ENCODE assay signal across 8 cellular contexts in genomic region chr1:235417101-235417697, GRCh38. TPM values are rescaled to one million over a fixed set of nuclear protein-coding genes. Genes with fewer than 3 reads are reported as not detected.
A peak's percentile ranks its signal among the peaks of the same experiment; 100 is the strongest.
DNase-seq lines count a peak whose midpoint lies in the region; ATAC-seq and TF ChIP-seq lines count a peak whose summit lies in the region.

No MANE protein-coding gene starts in this region.

- DNase-seq in NCI-H1417 (lab: John Stamatoyannopoulos, UW), result peak; percentile 10 to 70 (median 13)
- no peak for DNase-seq in NCI-H1417 treated with DMSO at 0.1 percent for 48 hours (lab: John Stamatoyannopoulos, UW)
- peak in 4 of 5 donors; percentile 19 to 62 (median 50) for DNase-seq in T-helper 1 cell
- DNase-seq in amniotic stem cell (lab: John Stamatoyannopoulos, UW), result peak; percentile 56
- peak; percentile 76 for DNase-seq in right atrium auricular region (ENCODE audit: low spot score)
- DNase-seq in sciatic nerve (ENCODE audit: low spot score), result peak; percentile 74

- H3K27ac ChIP-seq in right atrium auricular region, result no peak overlapping the region

- H3K79me2 ChIP-seq in Loucy (ENCODE audit: insufficient read depth, low read length), result no peaks in the 10 kb centered on the region

- intact Hi-C loops in sciatic nerve (cut with DNase I), result loop anchor here (5.0 kb wide), 1 partner anchor 165 kb away; no protein-coding TSS in a partner anchor

- ATAC-seq in sciatic nerve (peak; percentile 82), GM18502 (IDR thresholded peaks at IDR 0.05; ENCODE audit: poor library complexity, unreplicated experiment) (no peak)

- no peak overlapping the region for H3K4me2 ChIP-seq in Loucy (ENCODE audit: low read depth, low read length, poor library complexity, severe bottlenecking)

- H3K27me3 ChIP-seq in Loucy (ENCODE audit: insufficient read depth, low read length, poor library complexity, severe bottlenecking) (no peaks in the 10 kb centered on the region), right atrium auricular region (no peaks in the 10 kb centered on the region)

- no peaks in the 10 kb centered on the region for H3F3A ChIP-seq in Loucy (ENCODE audit: low read depth)

- H3K9me2 ChIP-seq in Loucy (replicated peaks; ENCODE audit: low read depth, low read length), result no peaks in the 10 kb centered on the region

- H3K4me1 ChIP-seq in Loucy (ENCODE audit: insufficient read depth, low read length, poor library complexity, severe bottlenecking) (peaks cover 7% of the 10 kb centered on the region), right atrium auricular region (no peaks in the 10 kb centered on the region)

- no peaks in the 10 kb centered on the region for H4K20me1 ChIP-seq in Loucy (ENCODE audit: insufficient read depth, low read length, poor library complexity, severe bottlenecking)

- H3K4me3 ChIP-seq in Loucy (ENCODE audit: low read length, poor library complexity, severe bottlenecking) (no peak overlapping the region), right atrium auricular region (no peak overlapping the region)

- H3K9me3 ChIP-seq in Loucy (ENCODE audit: insufficient read depth, low read depth, low read length), result no peaks in the 10 kb centered on the region
- H3K9me3 ChIP-seq in right atrium auricular region, result no peaks in the 10 kb centered on the region

- no peak overlapping the region for H2AFZ ChIP-seq in Loucy (ENCODE audit: low read length)

- no peak overlapping the region for H3K9ac ChIP-seq in Loucy (ENCODE audit: low read depth, low read length, poor library complexity, severe bottlenecking)

- peaks cover 16% of the 10 kb centered on the region; the same call in 1 of the 2 replicates for H3K36me3 ChIP-seq in Loucy (ENCODE audit: insufficient read depth, low read length)
- no peaks in the 10 kb centered on the region for H3K36me3 ChIP-seq in right atrium auricular region

- TF ChIP-seq CTCF in Loucy (conservative IDR thresholded peaks at IDR 0.05; ENCODE audit: low read length) (peak; percentile 89), right atrium auricular region (IDR thresholded peaks at IDR 0.05) (peak; percentile 79 to 87)

RNA-seq across cellular contexts. Expression of gene TBCE, which starts 50.0 kb away (rescaled TPM):
- 10 to 100 TPM; 15.4 to 18.0 TPM for total RNA-seq in right atrium auricular region
- total RNA-seq in sciatic nerve, result 27.9 TPM
